Comparison of ENCODE assay signal across 1 cellular context in the genomic region with DNA sequence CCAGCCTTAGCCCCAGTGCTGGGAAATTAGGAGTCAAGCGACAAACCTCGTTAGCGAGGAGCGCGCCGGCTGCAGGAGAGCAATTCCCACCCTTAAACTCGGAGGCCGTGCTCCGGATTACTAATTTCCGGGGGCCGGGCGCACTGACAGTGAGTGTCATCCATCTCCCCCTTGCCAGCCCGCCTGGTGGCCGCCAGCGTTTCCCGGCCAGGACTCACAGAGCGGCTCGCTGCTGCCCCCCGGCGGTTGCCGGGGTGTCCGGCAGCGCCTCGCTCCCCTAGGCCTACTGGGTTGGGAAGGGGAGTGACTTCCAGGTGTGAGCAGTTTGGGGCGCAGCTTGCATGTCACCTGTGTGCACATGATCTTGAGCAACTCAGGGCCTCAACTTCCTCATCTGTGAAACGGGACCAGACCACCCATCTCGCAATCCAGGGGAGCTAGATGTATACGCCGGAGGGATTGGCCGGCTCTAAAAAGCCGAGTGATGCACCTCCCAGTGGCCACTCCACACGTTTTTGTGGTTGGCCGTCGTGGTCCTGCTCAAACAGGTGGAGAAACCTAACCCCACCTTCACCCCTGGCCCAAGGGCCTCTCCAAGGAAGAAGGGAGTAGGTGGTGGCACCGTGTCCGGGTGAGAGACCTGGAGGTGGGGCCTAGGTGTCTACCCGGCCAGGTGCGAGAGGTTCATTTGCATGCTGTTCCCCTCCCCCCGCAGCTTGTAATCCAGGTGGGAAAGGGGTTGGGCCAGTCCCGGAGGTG.
TF ChIP-seq lines count a peak whose summit lies in the region.

No MANE protein-coding gene starts in this region.

TF ChIP-seq in WTC11, 78 proteins besides CTCF, POLR2A, EP300 and RAD21 (continued from another document):
- TF ChIP-seq, protein P1, sequence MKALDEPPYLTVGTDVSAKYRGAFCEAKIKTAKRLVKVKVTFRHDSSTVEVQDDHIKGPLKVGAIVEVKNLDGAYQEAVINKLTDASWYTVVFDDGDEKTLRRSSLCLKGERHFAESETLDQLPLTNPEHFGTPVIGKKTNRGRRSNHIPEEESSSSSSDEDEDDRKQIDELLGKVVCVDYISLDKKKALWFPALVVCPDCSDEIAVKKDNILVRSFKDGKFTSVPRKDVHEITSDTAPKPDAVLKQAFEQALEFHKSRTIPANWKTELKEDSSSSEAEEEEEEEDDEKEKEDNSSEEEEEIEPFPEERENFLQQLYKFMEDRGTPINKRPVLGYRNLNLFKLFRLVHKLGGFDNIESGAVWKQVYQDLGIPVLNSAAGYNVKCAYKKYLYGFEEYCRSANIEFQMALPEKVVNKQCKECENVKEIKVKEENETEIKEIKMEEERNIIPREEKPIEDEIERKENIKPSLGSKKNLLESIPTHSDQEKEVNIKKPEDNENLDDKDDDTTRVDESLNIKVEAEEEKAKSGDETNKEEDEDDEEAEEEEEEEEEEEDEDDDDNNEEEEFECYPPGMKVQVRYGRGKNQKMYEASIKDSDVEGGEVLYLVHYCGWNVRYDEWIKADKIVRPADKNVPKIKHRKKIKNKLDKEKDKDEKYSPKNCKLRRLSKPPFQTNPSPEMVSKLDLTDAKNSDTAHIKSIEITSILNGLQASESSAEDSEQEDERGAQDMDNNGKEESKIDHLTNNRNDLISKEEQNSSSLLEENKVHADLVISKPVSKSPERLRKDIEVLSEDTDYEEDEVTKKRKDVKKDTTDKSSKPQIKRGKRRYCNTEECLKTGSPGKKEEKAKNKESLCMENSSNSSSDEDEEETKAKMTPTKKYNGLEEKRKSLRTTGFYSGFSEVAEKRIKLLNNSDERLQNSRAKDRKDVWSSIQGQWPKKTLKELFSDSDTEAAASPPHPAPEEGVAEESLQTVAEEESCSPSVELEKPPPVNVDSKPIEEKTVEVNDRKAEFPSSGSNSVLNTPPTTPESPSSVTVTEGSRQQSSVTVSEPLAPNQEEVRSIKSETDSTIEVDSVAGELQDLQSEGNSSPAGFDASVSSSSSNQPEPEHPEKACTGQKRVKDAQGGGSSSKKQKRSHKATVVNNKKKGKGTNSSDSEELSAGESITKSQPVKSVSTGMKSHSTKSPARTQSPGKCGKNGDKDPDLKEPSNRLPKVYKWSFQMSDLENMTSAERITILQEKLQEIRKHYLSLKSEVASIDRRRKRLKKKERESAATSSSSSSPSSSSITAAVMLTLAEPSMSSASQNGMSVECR (CRISPR knock-in tag; IDR thresholded peaks at IDR 0.05; ENCODE audit: borderline replicate concordance) = peak; percentile 55; the same call in 1 of the 2 replicates
- TF ChIP-seq, protein P2, sequence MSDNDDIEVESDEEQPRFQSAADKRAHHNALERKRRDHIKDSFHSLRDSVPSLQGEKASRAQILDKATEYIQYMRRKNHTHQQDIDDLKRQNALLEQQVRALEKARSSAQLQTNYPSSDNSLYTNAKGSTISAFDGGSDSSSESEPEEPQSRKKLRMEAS (CRISPR knock-in tag; IDR thresholded peaks at IDR 0.05) = peak; percentile 57
- TF ChIP-seq MYBL2 (CRISPR knock-in tag; IDR thresholded peaks at IDR 0.05) (peak; percentile 70; the same call in 1 of the 2 replicates), ZBTB21 (CRISPR knock-in tag; IDR thresholded peaks at IDR 0.05; ENCODE audit: borderline replicate concordance) (no peak), ZNF423 (CRISPR knock-in tag; IDR thresholded peaks at IDR 0.05) (peak; percentile 65), EMX1 (CRISPR knock-in tag; IDR thresholded peaks at IDR 0.05) (no peak), SP1 (CRISPR knock-in tag; conservative IDR thresholded peaks at IDR 0.05) (peak; percentile 72), PRRX2 (CRISPR knock-in tag; IDR thresholded peaks at IDR 0.05) (0 out of 2 replicates have a peak, but pooled peaks have one; percentile 47), GTF2I (CRISPR knock-in tag; conservative IDR thresholded peaks at IDR 0.05) (0 out of 2 replicates have a peak, but pooled peaks have one; percentile 32)
- TF ChIP-seq, protein P3, sequence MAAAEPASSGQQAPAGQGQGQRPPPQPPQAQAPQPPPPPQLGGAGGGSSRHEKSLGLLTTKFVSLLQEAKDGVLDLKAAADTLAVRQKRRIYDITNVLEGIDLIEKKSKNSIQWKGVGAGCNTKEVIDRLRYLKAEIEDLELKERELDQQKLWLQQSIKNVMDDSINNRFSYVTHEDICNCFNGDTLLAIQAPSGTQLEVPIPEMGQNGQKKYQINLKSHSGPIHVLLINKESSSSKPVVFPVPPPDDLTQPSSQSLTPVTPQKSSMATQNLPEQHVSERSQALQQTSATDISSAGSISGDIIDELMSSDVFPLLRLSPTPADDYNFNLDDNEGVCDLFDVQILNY (CRISPR knock-in tag; IDR thresholded peaks at IDR 0.05) = no peak
- TF ChIP-seq, protein P4, sequence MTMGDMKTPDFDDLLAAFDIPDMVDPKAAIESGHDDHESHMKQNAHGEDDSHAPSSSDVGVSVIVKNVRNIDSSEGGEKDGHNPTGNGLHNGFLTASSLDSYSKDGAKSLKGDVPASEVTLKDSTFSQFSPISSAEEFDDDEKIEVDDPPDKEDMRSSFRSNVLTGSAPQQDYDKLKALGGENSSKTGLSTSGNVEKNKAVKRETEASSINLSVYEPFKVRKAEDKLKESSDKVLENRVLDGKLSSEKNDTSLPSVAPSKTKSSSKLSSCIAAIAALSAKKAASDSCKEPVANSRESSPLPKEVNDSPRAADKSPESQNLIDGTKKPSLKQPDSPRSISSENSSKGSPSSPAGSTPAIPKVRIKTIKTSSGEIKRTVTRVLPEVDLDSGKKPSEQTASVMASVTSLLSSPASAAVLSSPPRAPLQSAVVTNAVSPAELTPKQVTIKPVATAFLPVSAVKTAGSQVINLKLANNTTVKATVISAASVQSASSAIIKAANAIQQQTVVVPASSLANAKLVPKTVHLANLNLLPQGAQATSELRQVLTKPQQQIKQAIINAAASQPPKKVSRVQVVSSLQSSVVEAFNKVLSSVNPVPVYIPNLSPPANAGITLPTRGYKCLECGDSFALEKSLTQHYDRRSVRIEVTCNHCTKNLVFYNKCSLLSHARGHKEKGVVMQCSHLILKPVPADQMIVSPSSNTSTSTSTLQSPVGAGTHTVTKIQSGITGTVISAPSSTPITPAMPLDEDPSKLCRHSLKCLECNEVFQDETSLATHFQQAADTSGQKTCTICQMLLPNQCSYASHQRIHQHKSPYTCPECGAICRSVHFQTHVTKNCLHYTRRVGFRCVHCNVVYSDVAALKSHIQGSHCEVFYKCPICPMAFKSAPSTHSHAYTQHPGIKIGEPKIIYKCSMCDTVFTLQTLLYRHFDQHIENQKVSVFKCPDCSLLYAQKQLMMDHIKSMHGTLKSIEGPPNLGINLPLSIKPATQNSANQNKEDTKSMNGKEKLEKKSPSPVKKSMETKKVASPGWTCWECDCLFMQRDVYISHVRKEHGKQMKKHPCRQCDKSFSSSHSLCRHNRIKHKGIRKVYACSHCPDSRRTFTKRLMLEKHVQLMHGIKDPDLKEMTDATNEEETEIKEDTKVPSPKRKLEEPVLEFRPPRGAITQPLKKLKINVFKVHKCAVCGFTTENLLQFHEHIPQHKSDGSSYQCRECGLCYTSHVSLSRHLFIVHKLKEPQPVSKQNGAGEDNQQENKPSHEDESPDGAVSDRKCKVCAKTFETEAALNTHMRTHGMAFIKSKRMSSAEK (CRISPR knock-in tag; IDR thresholded peaks at IDR 0.05; ENCODE audit: borderline replicate concordance) = 0 out of 2 replicates have a peak, but pooled peaks have one; percentile 22
- TF ChIP-seq, protein P5, sequence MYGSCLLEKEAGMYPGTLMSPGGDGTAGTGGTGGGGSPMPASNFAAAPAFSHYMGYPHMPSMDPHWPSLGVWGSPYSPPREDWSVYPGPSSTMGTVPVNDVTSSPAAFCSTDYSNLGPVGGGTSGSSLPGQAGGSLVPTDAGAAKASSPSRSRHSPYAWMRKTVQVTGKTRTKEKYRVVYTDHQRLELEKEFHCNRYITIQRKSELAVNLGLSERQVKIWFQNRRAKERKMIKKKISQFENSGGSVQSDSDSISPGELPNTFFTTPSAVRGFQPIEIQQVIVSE (CRISPR knock-in tag; IDR thresholded peaks at IDR 0.05; ENCODE audit: borderline replicate concordance) = no peak
